24 cellular contexts compared by ENCODE assay signal in the genomic region with DNA sequence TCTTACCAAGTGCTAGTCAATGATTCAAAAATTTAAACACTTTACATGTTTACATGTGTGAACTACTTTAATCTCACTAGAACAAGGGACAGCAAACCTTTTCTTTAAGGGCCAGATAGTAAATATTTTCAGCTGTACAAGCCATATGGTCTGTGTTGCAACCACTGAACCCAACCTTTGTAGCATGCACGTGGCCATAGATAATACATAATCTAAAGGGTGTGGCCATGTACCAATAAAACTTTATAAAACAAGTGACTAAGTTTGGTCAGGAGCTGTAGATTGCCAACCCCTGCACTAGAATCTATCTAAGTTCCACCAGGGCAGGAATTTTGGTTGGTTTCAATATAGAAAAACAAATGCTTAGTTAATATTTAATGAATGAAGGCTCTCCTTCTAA.
"Had no signal": no experiment of that assay in that cellular context is flagged by ENCODE, and none has a peak within 500 bp of the region (broad histone marks: within the 10 kb centered on the region; RNA-seq: fewer than 3 reads in every experiment).

No MANE protein-coding gene starts in this region.

- ATAC-seq: heart right ventricle; left cardiac atrium; naive thymus-derived CD8-positive, alpha-beta T cell; pancreas; stimulated activated effector memory CD8-positive, alpha-beta T cell treated with anti-CD3 and anti-CD28 coated beads, Interleukin-12 subunit alpha, Interleukin-12 subunit beta, amount 100 ng/mL, for 72 hours had no signal

- H3K36me3 ChIP-seq: esophagus muscularis mucosa, heart right ventricle, pancreas, right lobe of liver, stomach, thyroid gland had no signal

- DNase-seq: dermis blood vessel endothelial cell; effector memory CD4-positive, alpha-beta T cell; foreskin melanocyte; glutamatergic neuron; heart right ventricle; hippocampal formation; left cardiac atrium; mesenchymal stem cell; naive thymus-derived CD8-positive, alpha-beta T cell; nephron progenitor cell; occipital lobe; pancreas; right lobe of liver; stimulated activated CD4-positive, alpha-beta T cell treated with anti-CD3 and anti-CD28 coated beads, Interleukin-2, amount 100 ng/mL, for 24 hours; stimulated activated CD4-positive, alpha-beta T cell treated with anti-CD3 and anti-CD28 coated beads, Interleukin-4, amount 100 ng/mL, for 24 hours; stimulated activated naive CD4-positive, alpha-beta T cell treated with Interleukin-2 at 50 U/mL for 16 hours; stomach; thyroid gland had no signal

- FAIRE-seq: endothelial cell of umbilical vein, islet of Langerhans, pancreas had no signal

- H3K9me3 ChIP-seq: esophagus muscularis mucosa, pancreas, right lobe of liver, stomach, thyroid gland had no signal

- H3K27ac ChIP-seq: coronary artery, esophagus muscularis mucosa, heart right ventricle, pancreas, right lobe of liver, stomach, thyroid gland had no signal

- H3K27me3 ChIP-seq: esophagus muscularis mucosa, heart right ventricle, pancreas, right lobe of liver, stomach, thyroid gland had no signal

- H3K4me1 ChIP-seq: esophagus muscularis mucosa, pancreas, right lobe of liver, stomach, thyroid gland had no signal

- H3K4me3 ChIP-seq: coronary artery, esophagus muscularis mucosa, heart right ventricle, lung, pancreas, right lobe of liver, stomach, thyroid gland had no signal
